ENCODE assay signal across 12 cellular contexts in genomic region chr3:186990878-186991308, GRCh38.
DNase-seq lines count a peak whose midpoint lies in the region; TF ChIP-seq lines count a peak whose summit lies in the region.
"Had no signal": no experiment of that assay in that cellular context is flagged by ENCODE, and none has a peak within 500 bp of the region (broad histone marks: within the 10 kb centered on the region; RNA-seq: fewer than 3 reads in every experiment).

No MANE protein-coding gene starts in this region.

- no peak overlapping the region for H3K27ac Mint-ChIP-seq in activated T-helper 1 cell treated with anti-CD3 and anti-CD28 coated beads, Interleukin-12 subunit alpha, Interleukin-12 subunit beta, Interleukin-2, Interleukin-4 antibody, amounts not matched to agents 30 ng/mL and 10 ng/mL and 1 ng/mL, durations not matched to agents 14 hours and 24 hours and 36 hours

- intact Hi-C loops in cardiac septum (cut with DNase I) = no loop called here
- intact Hi-C loops in uterus (cut with DNase I; ENCODE audit: low total_unique reads) = no loop called here
- intact Hi-C loops in activated T-helper 1 cell treated with anti-CD3 and anti-CD28 coated beads, Interleukin-12 subunit alpha, Interleukin-12 subunit beta, Interleukin-2, Interleukin-4 antibody, amounts not matched to agents 30 ng/mL and 10 ng/mL and 1 ng/mL, durations not matched to agents 14 hours and 24 hours and 36 hours (cut with micrococcal nuclease) = no loop called here

- no peaks in the 10 kb centered on the region for H3K27me3 Mint-ChIP-seq in activated T-helper 1 cell treated with anti-CD3 and anti-CD28 coated beads, Interleukin-12 subunit alpha, Interleukin-12 subunit beta, Interleukin-2, Interleukin-4 antibody, amounts not matched to agents 30 ng/mL and 10 ng/mL and 1 ng/mL, durations not matched to agents 14 hours and 24 hours and 36 hours (ENCODE audit: insufficient read depth)

- H3K4me3 ChIP-seq in cardiac muscle cell (no peak overlapping the region), uterus (no peak overlapping the region)
- H3K4me3 ChIP-seq: upper lobe of left lung had no signal

- H3K4me1 Mint-ChIP-seq in activated T-helper 1 cell treated with anti-CD3 and anti-CD28 coated beads, Interleukin-12 subunit alpha, Interleukin-12 subunit beta, Interleukin-2, Interleukin-4 antibody, amounts not matched to agents 30 ng/mL and 10 ng/mL and 1 ng/mL, durations not matched to agents 14 hours and 24 hours and 36 hours (ENCODE audit: low read depth) = peaks cover 47% of the 10 kb centered on the region

- TF ChIP-seq CTCF in cardiac muscle cell (IDR thresholded peaks at IDR 0.05; ENCODE audit: low read depth, low read length) (no peak), uterus (IDR thresholded peaks at IDR 0.05) (no peak)

- no peak for TF ChIP-seq POLR2A in uterus (IDR thresholded peaks at IDR 0.05)

- H3K27ac ChIP-seq in cardiac muscle cell = peak overlapping the region; percentile 35
- peak overlapping the region; percentile 70 for H3K27ac ChIP-seq in caudate nucleus (ENCODE audit: low read depth, low read length)
- H3K27ac ChIP-seq in uterus = peak overlapping the region; percentile 37 to 44

- H3K4me1 ChIP-seq in cardiac muscle cell (ENCODE audit: low read depth) (peaks cover 15% of the 10 kb centered on the region), uterus (no peaks in the 10 kb centered on the region)

- DNase-seq in cardiac muscle cell (ENCODE audit: low read depth in 1 of 2, low spot score in 1 of 2) (no peak), cardiac septum (ENCODE audit: low spot score) (no peak), caudate nucleus (lab: John Stamatoyannopoulos, UW) (peak in 1 of 61 donors; percentile 12), medulla oblongata (ENCODE audit: extremely low spot score) (peak; percentile 65), uterus (peak; percentile 38 to 56), T-helper 1 cell (no peak)
- DNase-seq in stimulated activated CD4-positive, alpha-beta T cell treated with anti-CD3 and anti-CD28 coated beads, Interleukin-2, amount 100 ng/mL, for 48 hours = no peak
- no peak for DNase-seq in activated T-helper 1 cell treated with anti-CD3 and anti-CD28 coated beads, Interleukin-12 subunit alpha, Interleukin-12 subunit beta, Interleukin-2, Interleukin-4 antibody, amounts not matched to agents 30 ng/mL and 10 ng/mL and 1 ng/mL, durations not matched to agents 14 hours and 24 hours and 36 hours (ENCODE audit: low spot score)
- DNase-seq: dermis blood vessel endothelial cell, NCI-H526 treated with DMSO at 0.1 percent for 48 hours, occipital lobe, upper lobe of left lung had no signal

- no peaks in the 10 kb centered on the region for H3K9me3 Mint-ChIP-seq in activated T-helper 1 cell treated with anti-CD3 and anti-CD28 coated beads, Interleukin-12 subunit alpha, Interleukin-12 subunit beta, Interleukin-2, Interleukin-4 antibody, amounts not matched to agents 30 ng/mL and 10 ng/mL and 1 ng/mL, durations not matched to agents 14 hours and 24 hours and 36 hours

- H3K9me3 ChIP-seq in cardiac muscle cell (ENCODE audit: low read depth) (no peaks in the 10 kb centered on the region), uterus (no peaks in the 10 kb centered on the region)
- H3K9me3 ChIP-seq: upper lobe of left lung had no signal

- H3K27me3 ChIP-seq in cardiac muscle cell = no peaks in the 10 kb centered on the region
- no peaks in the 10 kb centered on the region for H3K27me3 ChIP-seq in uterus
- H3K27me3 ChIP-seq: upper lobe of left lung had no signal

- peaks cover 60% of the 10 kb centered on the region for H3K36me3 Mint-ChIP-seq in activated T-helper 1 cell treated with anti-CD3 and anti-CD28 coated beads, Interleukin-12 subunit alpha, Interleukin-12 subunit beta, Interleukin-2, Interleukin-4 antibody, amounts not matched to agents 30 ng/mL and 10 ng/mL and 1 ng/mL, durations not matched to agents 14 hours and 24 hours and 36 hours (ENCODE audit: low read depth)

- no peaks in the 10 kb centered on the region for H3K36me3 ChIP-seq in cardiac muscle cell
- no peaks in the 10 kb centered on the region for H3K36me3 ChIP-seq in uterus
- H3K36me3 ChIP-seq: upper lobe of left lung had no signal

- no peak overlapping the region for H3K4me3 Mint-ChIP-seq in activated T-helper 1 cell treated with anti-CD3 and anti-CD28 coated beads, Interleukin-12 subunit alpha, Interleukin-12 subunit beta, Interleukin-2, Interleukin-4 antibody, amounts not matched to agents 30 ng/mL and 10 ng/mL and 1 ng/mL, durations not matched to agents 14 hours and 24 hours and 36 hours

Comparison
In these comparisons a context has a peak if more than half of its experiments do, and no peak if none do; other contexts are left out.
1. DNase-seq: peak in medulla oblongata (single experiment) and uterus (2 of 2); none in cardiac muscle cell (0 of 2), cardiac septum (single experiment), stimulated activated CD4-positive, alpha-beta T cell treated with anti-CD3 and anti-CD28 coated beads, Interleukin-2, amount 100 ng/mL, for 48 hours (0 of 2), activated T-helper 1 cell treated with anti-CD3 and anti-CD28 coated beads, Interleukin-12 subunit alpha, Interleukin-12 subunit beta, Interleukin-2, Interleukin-4 antibody, amounts not matched to agents 30 ng/mL and 10 ng/mL and 1 ng/mL, durations not matched to agents 14 hours and 24 hours and 36 hours (single experiment) and T-helper 1 cell (0 of 5).
2. Peak in every context shown above with its lines, with median percentiles within 50 percentile points of each other: H3K27ac ChIP-seq.